ENCODE assay signal across 1 cellular context in the genomic region with DNA sequence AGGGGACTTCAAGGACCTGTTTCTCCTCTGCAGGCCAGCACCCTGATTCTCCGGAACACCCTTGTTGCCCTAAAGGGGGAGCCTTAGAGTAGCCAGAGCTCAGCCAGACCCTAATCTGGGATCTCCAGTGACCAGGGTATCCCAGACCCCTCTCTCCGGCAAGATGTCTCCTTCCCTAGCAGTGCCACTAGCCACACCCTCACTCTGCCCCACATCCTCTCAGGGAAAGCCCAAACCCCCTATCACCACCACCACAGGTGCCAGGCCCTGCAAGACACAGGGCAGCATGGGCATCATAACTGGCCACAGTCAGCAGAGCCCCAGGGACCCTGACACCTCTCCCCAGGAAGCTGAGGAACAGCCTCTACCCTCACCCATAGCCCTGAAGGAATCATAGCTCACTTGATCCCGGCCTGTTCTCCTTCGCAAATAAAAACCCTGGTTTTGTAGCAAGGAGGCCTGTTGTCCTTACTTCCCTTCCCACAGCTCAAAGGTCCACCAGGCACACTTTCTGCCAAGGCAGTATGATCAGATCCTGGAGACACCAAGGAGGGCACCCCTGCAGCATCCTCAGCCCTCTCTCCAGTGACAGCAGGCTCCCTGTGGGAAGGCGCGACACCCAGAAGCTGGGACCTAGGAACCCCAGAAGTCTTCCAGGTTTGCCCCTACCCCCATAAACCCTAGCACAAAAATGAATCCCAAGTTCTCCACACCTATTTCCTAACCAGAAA.
TF ChIP-seq lines count a peak whose summit lies in the region.

No MANE protein-coding gene starts in this region.

TF ChIP-seq in A549, 52 proteins besides CTCF, POLR2A, EP300 and RAD21:
- TF ChIP-seq PHF8 (IDR thresholded peaks at IDR 0.05; ENCODE audit: borderline replicate concordance, low read depth): no peak
- no peak for TF ChIP-seq RARB (CRISPR knock-in tag; IDR thresholded peaks at IDR 0.05)
- TF ChIP-seq, protein P1, sequence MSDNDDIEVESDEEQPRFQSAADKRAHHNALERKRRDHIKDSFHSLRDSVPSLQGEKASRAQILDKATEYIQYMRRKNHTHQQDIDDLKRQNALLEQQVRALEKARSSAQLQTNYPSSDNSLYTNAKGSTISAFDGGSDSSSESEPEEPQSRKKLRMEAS (IDR thresholded peaks at IDR 0.05): no peak
- TF ChIP-seq SMC3 (IDR thresholded peaks at IDR 0.05): no peak
- TF ChIP-seq USF2 (IDR thresholded peaks at IDR 0.05): no peak
- no peak for TF ChIP-seq ELK1 (IDR thresholded peaks at IDR 0.05; ENCODE audit: low read depth, low read length)
- peak; percentile 76 for TF ChIP-seq POLR2AphosphoS2 (conservative IDR thresholded peaks at IDR 0.05; ENCODE audit: low read length)
- no peak for TF ChIP-seq FOSL2 (IDR thresholded peaks at IDR 0.05)
- TF ChIP-seq FOSL2 (CRISPR knock-in tag; IDR thresholded peaks at IDR 0.05): no peak
- peak; percentile 6; the same call in 1 of the 2 replicates for TF ChIP-seq HOXA7 (CRISPR knock-in tag; IDR thresholded peaks at IDR 0.05)
